In genomic region chr7:149662591-149663095, GRCh38 we compare ENCODE assay signal across 8 cellular contexts.
DNase-seq lines count a peak whose midpoint lies in the region; ATAC-seq and TF ChIP-seq lines count a peak whose summit lies in the region.

No MANE protein-coding gene starts in this region.

- H3K9me2 ChIP-seq in SU-DHL-6 (replicated peaks; ENCODE audit: insufficient read depth, low read length): no peaks in the 10 kb centered on the region

- H3K27ac ChIP-seq in SU-DHL-6 (ENCODE audit: low read depth, low read length): no peak overlapping the region

- H3K36me3 Mint-ChIP-seq in Calu3 (ENCODE audit: insufficient read depth, unreplicated experiment): no peaks in the 10 kb centered on the region

- H3K4me2 ChIP-seq in SU-DHL-6 (ENCODE audit: low read depth, low read length, poor library complexity, severe bottlenecking): no peak overlapping the region

- no peaks in the 10 kb centered on the region for H3K27me3 ChIP-seq in SU-DHL-6 (ENCODE audit: low read length)

- no peak overlapping the region for H3K27ac Mint-ChIP-seq in Calu3 (ENCODE audit: unreplicated experiment)

- H3K4me3 Mint-ChIP-seq in Calu3 (ENCODE audit: low read depth, unreplicated experiment): no peak overlapping the region

- H3K36me3 ChIP-seq in SU-DHL-6 (ENCODE audit: low read length): no peaks in the 10 kb centered on the region

- CTCF ChIA-PET in Calu3 (lab: Charles Lee): interaction anchor here (0.6 to 2.9 kb wide), 20 partner anchors 9 to 221 kb away, joined by 3 to 86 read pairs (median 4); partner anchors contain the start of gene ZNF467

- peak; percentile 91 for ATAC-seq in GM19397 (IDR thresholded peaks at IDR 0.05; ENCODE audit: unreplicated experiment)

- H3K4me1 Mint-ChIP-seq in Calu3 (ENCODE audit: low read depth, unreplicated experiment): peaks cover 11% of the 10 kb centered on the region

- H4K20me1 ChIP-seq in SU-DHL-6 (ENCODE audit: low read depth, low read length): no peaks in the 10 kb centered on the region

- no TSS peak for BruUV-seq in Calu3 (replicated peaks; lab: Mats Ljungman, UMichigan)

- no peak overlapping the region for H3K9ac ChIP-seq in SU-DHL-6 (ENCODE audit: low read length)

- H3K9me3 Mint-ChIP-seq in Calu3 (ENCODE audit: low read depth, unreplicated experiment): no peaks in the 10 kb centered on the region

- no peak overlapping the region for H2AFZ ChIP-seq in SU-DHL-6 (ENCODE audit: low read depth, low read length, severe bottlenecking)

- intact Hi-C loops in Calu3 (cut with micrococcal nuclease; ENCODE audit: unreplicated experiment): loop anchor here (1.0 to 2.0 kb wide), 2 partner anchors 80 to 136 kb away; no protein-coding TSS in a partner anchor

- no peak overlapping the region for H3K4me3 ChIP-seq in SU-DHL-6 (ENCODE audit: insufficient read depth, low read length, poor library complexity, severe bottlenecking)

- peaks cover 68% of the 10 kb centered on the region for H3K27me3 Mint-ChIP-seq in Calu3 (ENCODE audit: unreplicated experiment)

- peak; percentile 58 for TF ChIP-seq CTCF in Calu3 (IDR thresholded peaks at IDR 0.05; ENCODE audit: unreplicated experiment)
- TF ChIP-seq CTCF in SU-DHL-6 (IDR thresholded peaks at IDR 0.05; ENCODE audit: insufficient read depth, low read length, poor library complexity, severe bottlenecking): peak; percentile 71

- DNase-seq in Calu3 (peak; percentile 88), HT-29 (ENCODE audit: low spot score) (peak; percentile 94), amniotic epithelial cell (ENCODE audit: low read depth) (peak; percentile 68), iPS DF 19.7 (ENCODE audit: low read depth, low spot score) (peak; percentile 75), NCI-H1048 (lab: John Stamatoyannopoulos, UW) (no peak)
- DNase-seq in stimulated activated CD4-positive, alpha-beta T cell treated with anti-CD3 and anti-CD28 coated beads, Interleukin-15, amount 100 ng/mL, for 48 hours (ENCODE audit: low read depth in 2 of 2): peak; percentile 29 to 59

- no peaks in the 10 kb centered on the region for H3K9me3 ChIP-seq in SU-DHL-6 (ENCODE audit: insufficient read depth, low read length)

- no peaks in the 10 kb centered on the region for H3F3A ChIP-seq in SU-DHL-6 (ENCODE audit: insufficient read depth)

- no peaks in the 10 kb centered on the region for H3K79me2 ChIP-seq in SU-DHL-6 (ENCODE audit: insufficient read depth, low read length)
